Comparison of ENCODE assay signal across 8 cellular contexts in genomic region chr16:85086347-85087291, GRCh38. TPM values are rescaled to one million over a fixed set of nuclear protein-coding genes. Genes with fewer than 3 reads are reported as not detected.
DNase-seq lines count a peak whose midpoint lies in the region; ATAC-seq and TF ChIP-seq lines count a peak whose summit lies in the region.

No MANE protein-coding gene starts in this region.

- intact Hi-C loops in activated CD4-positive, alpha-beta T cell treated with anti-CD3 and anti-CD28 coated beads for 36 hours (cut with DNase I, micrococcal nuclease) = loop anchor here (1.0 to 10.0 kb wide), 7 partner anchors 30 to 162 kb away; partner anchors contain the start of gene ZDHHC7 (in 2 of the 2)
- intact Hi-C loops in lower lobe of right lung (cut with DNase I) = no loop called here

- no peaks in the 10 kb centered on the region for H3K27me3 Mint-ChIP-seq in activated CD4-positive, alpha-beta T cell treated with anti-CD3 and anti-CD28 coated beads for 36 hours

- no peak overlapping the region for H3K27ac Mint-ChIP-seq in activated CD4-positive, alpha-beta T cell treated with anti-CD3 and anti-CD28 coated beads for 36 hours

- H3K9ac ChIP-seq in BLaER1 treated with 17β-estradiol and CSF1 and Interleukin-3, amounts not matched to agents 10 nM and 100 nM = peak overlapping the region in 5 of 11 experiments; percentile 4 to 49 (median 16); a peak in 3 of 22 replicates

- H3K9me3 Mint-ChIP-seq in activated CD4-positive, alpha-beta T cell treated with anti-CD3 and anti-CD28 coated beads for 36 hours (ENCODE audit: low read depth) = no peaks in the 10 kb centered on the region

- H3K4me1 ChIP-seq in BLaER1 treated with 17β-estradiol and CSF1 and Interleukin-3, amounts not matched to agents 10 nM and 100 nM = peaks cover 78 to 100% (median 99%) of the 10 kb centered on the region in 10 experiments
- H3K4me1 ChIP-seq in lower lobe of right lung = peaks cover 46% of the 10 kb centered on the region

- H3K27ac ChIP-seq in BLaER1 treated with 17β-estradiol and CSF1 and Interleukin-3, amounts not matched to agents 10 nM and 100 nM = peak overlapping the region in 5 of 11 experiments; percentile 16 to 43 (median 28); a peak in 3 of 22 replicates
- H3K27ac ChIP-seq in coronary artery (no peak overlapping the region), lower lobe of right lung (no peak overlapping the region)

- no peaks in the 10 kb centered on the region for H3K9me3 ChIP-seq in BLaER1 treated with 17β-estradiol and CSF1 and Interleukin-3, amounts not matched to agents 10 nM and 100 nM (replicated peaks in 1 of 11)
- H3K9me3 ChIP-seq in lower lobe of right lung = no peaks in the 10 kb centered on the region

- peak overlapping the region; percentile 54 to 99 (median 96) for H3K4me2 ChIP-seq in BLaER1 treated with 17β-estradiol and CSF1 and Interleukin-3, amounts not matched to agents 10 nM and 100 nM

- TF ChIP-seq CTCF in coronary artery (IDR thresholded peaks at IDR 0.05) (peak; percentile 62), lower lobe of right lung (IDR thresholded peaks at IDR 0.05) (peak; percentile 80)

- H3K36me3 ChIP-seq in BLaER1 treated with 17β-estradiol and CSF1 and Interleukin-3, amounts not matched to agents 10 nM and 100 nM = peaks cover 0 to 33% (median 0%) of the 10 kb centered on the region in 11 experiments; a peak in 8 of 22 replicates
- H3K36me3 ChIP-seq in lower lobe of right lung = peaks cover 14% of the 10 kb centered on the region

- peak; percentile 48 for DNase-seq in NCI-H2171 (lab: John Stamatoyannopoulos, UW)
- peak; percentile 86 for DNase-seq in activated CD4-positive, alpha-beta T cell treated with anti-CD3 and anti-CD28 coated beads for 36 hours
- no peak for DNase-seq in coronary artery (ENCODE audit: low spot score)
- DNase-seq in lower lobe of right lung = peak; percentile 80
- DNase-seq in stimulated activated CD8-positive, alpha-beta memory T cell treated with anti-CD3 and anti-CD28 coated beads, Interleukin-15, amount 100 ng/mL, for 1 hour (ENCODE audit: low read depth) = peak; percentile 56
- DNase-seq in T1000 (lab: John Stamatoyannopoulos, UW) = no peak

- POLR2A ChIA-PET in activated CD4-positive, alpha-beta T cell treated with anti-CD3 and anti-CD28 coated beads for 36 hours (lab: Charles Lee) = interaction anchor here (0.6 to 0.7 kb wide), 2 partner anchors 74 to 76 kb away, joined by 4 read pairs; partner anchors contain the start of gene ZDHHC7

- H3K36me3 Mint-ChIP-seq in activated CD4-positive, alpha-beta T cell treated with anti-CD3 and anti-CD28 coated beads for 36 hours (ENCODE audit: low read depth) = no peaks in the 10 kb centered on the region

- CTCF ChIA-PET in activated CD4-positive, alpha-beta T cell treated with anti-CD3 and anti-CD28 coated beads for 36 hours (lab: Charles Lee) = interaction anchor here (0.7 to 1.9 kb wide), 21 partner anchors 9 to 324 kb away, joined by 3 to 16 read pairs (median 3); partner anchors contain the start of genes KIAA0513 and ZDHHC7

- peaks cover 32% of the 10 kb centered on the region for H3K4me1 Mint-ChIP-seq in activated CD4-positive, alpha-beta T cell treated with anti-CD3 and anti-CD28 coated beads for 36 hours

- ATAC-seq in GM19463 (IDR thresholded peaks at IDR 0.05; ENCODE audit: unreplicated experiment) = peak; percentile 39
- peak; percentile 95 for ATAC-seq in activated CD4-positive, alpha-beta T cell treated with anti-CD3 and anti-CD28 coated beads for 36 hours
- ATAC-seq in lower lobe of right lung = peak; percentile 69 to 70

- H3K4me3 Mint-ChIP-seq in activated CD4-positive, alpha-beta T cell treated with anti-CD3 and anti-CD28 coated beads for 36 hours = no peak overlapping the region

- peaks cover 5 to 42% (median 11%) of the 10 kb centered on the region in 11 experiments; a peak in 16 of 22 replicates for H3K27me3 ChIP-seq in BLaER1 treated with 17β-estradiol and CSF1 and Interleukin-3, amounts not matched to agents 10 nM and 100 nM
- H3K27me3 ChIP-seq in lower lobe of right lung (ENCODE audit: low read depth) = no peaks in the 10 kb centered on the region

- no peak overlapping the region for H3K4me3 ChIP-seq in BLaER1 treated with 17β-estradiol and CSF1 and Interleukin-3, amounts not matched to agents 10 nM and 100 nM
- H3K4me3 ChIP-seq in coronary artery (no peak overlapping the region), lower lobe of right lung (no peak overlapping the region)

- peaks cover 0 to 29% (median 12%) of the 10 kb centered on the region in 11 experiments; a peak in 10 of 22 replicates for H4K20me1 ChIP-seq in BLaER1 treated with 17β-estradiol and CSF1 and Interleukin-3, amounts not matched to agents 10 nM and 100 nM

RNA-seq across cellular contexts. Expression of gene CIBAR2, which starts 25.7 kb away (rescaled TPM):
- total RNA-seq in activated CD4-positive, alpha-beta T cell treated with anti-CD3 and anti-CD28 coated beads for 36 hours = not detected
- total RNA-seq in lower lobe of right lung = 12.8 TPM

RNA-seq across cellular contexts. Expression of gene KIAA0513, which starts 59.0 kb away (rescaled TPM):
- 10 to 100 TPM in 1 of 2 experiments, 1 to 10 TPM in 1; 9.6 to 10.4 TPM for total RNA-seq in activated CD4-positive, alpha-beta T cell treated with anti-CD3 and anti-CD28 coated beads for 36 hours
- total RNA-seq in lower lobe of right lung = 31.1 TPM

Comparison
In these comparisons a context has a peak if more than half of its experiments do, and no peak if none do; other contexts are left out.
1. ATAC-seq: peak in every context shown above with its lines; median percentile 95 in activated CD4-positive, alpha-beta T cell treated with anti-CD3 and anti-CD28 coated beads for 36 hours; 70 in lower lobe of right lung; 39 in GM19463.
2. DNase-seq: peak in NCI-H2171 (single experiment), activated CD4-positive, alpha-beta T cell treated with anti-CD3 and anti-CD28 coated beads for 36 hours (single experiment), lower lobe of right lung (single experiment) and stimulated activated CD8-positive, alpha-beta memory T cell treated with anti-CD3 and anti-CD28 coated beads, Interleukin-15, amount 100 ng/mL, for 1 hour (single experiment); none in coronary artery (single experiment) and T1000 (single experiment).
3. RNA of gene CIBAR2, which starts 25.7 kb away (total RNA-seq): 12.8 TPM in lower lobe of right lung (single experiment); not detected in activated CD4-positive, alpha-beta T cell treated with anti-CD3 and anti-CD28 coated beads for 36 hours; every median in the first group is over 10 times any median in the second.